In genomic region chr11:95231881-95232605, GRCh38 we compare ENCODE assay signal across 8 cellular contexts. TPM values are rescaled to one million over a fixed set of nuclear protein-coding genes. Genes with fewer than 3 reads are reported as not detected.
A peak's percentile ranks its signal among the peaks of the same experiment; 100 is the strongest.
DNase-seq lines count a peak whose midpoint lies in the region; ATAC-seq and TF ChIP-seq lines count a peak whose summit lies in the region.

No MANE protein-coding gene starts in this region.

- H3K9me2 ChIP-seq in HCT116 (ENCODE audit: insufficient read depth): no peaks in the 10 kb centered on the region

- intact Hi-C loops in HCT116 (cut with micrococcal nuclease): loop anchor here (1.0 kb wide), 1 partner anchor 22 kb away; no protein-coding TSS in a partner anchor

- peaks cover 9% of the 10 kb centered on the region; the same call in 1 of the 2 replicates for H3K27me3 ChIP-seq in HCT116 (ENCODE audit: insufficient read depth, low read length)
- H3K27me3 ChIP-seq in endodermal cell (ENCODE audit: control insufficient read depth, insufficient read depth, low read length, poor library complexity, severe bottlenecking): peaks cover 20% of the 10 kb centered on the region

- H3K27me3 Mint-ChIP-seq in endodermal cell (ENCODE audit: insufficient read depth): peaks cover 15% of the 10 kb centered on the region

- no peak for TF ChIP-seq RAD21 in HCT116 (IDR thresholded peaks at IDR 0.05; ENCODE audit: low read depth)

- no peaks in the 10 kb centered on the region for H3K9me3 Mint-ChIP-seq in endodermal cell

- ATAC-seq in HCT116: no peak

- no peak overlapping the region for H3K27ac ChIP-seq in HCT116 (ENCODE audit: low read depth, low read length)
- peak overlapping the region; percentile 84 for H3K27ac ChIP-seq in endodermal cell (ENCODE audit: low read depth, low read length)

- no peaks in the 10 kb centered on the region for H3K36me3 Mint-ChIP-seq in endodermal cell (ENCODE audit: low read depth)

- TF ChIP-seq POLR2A in HCT116 (IDR thresholded peaks at IDR 0.05; ENCODE audit: borderline replicate concordance, extremely low read depth, insufficient read depth, insufficient read length): no peak

- TF ChIP-seq CTCF in HCT116 (IDR thresholded peaks at IDR 0.05 in 2 of 3, conservative IDR thresholded peaks at IDR 0.05 in 1 of 3; ENCODE audit: borderline replicate concordance in 1 of 3, insufficient read depth in 1 of 3, low read depth in 2 of 3, low read length in 2 of 3) (no peak), endodermal cell (conservative IDR thresholded peaks at IDR 0.05) (no peak)

- H3K4me3 ChIP-seq in HCT116 (replicated peaks in 1 of 2; ENCODE audit: low read depth in 1 of 2, low read length in 2 of 2) (peak overlapping the region; percentile 8 to 51), endodermal cell (ENCODE audit: low read length) (peak overlapping the region; percentile 76)

- peaks cover 22% of the 10 kb centered on the region for H3K4me1 Mint-ChIP-seq in endodermal cell

- H3K4me1 ChIP-seq in HCT116 (ENCODE audit: control insufficient read depth in 1 of 2, insufficient read depth in 2 of 2, low read length in 2 of 2) (peaks cover 4 to 18% of the 10 kb centered on the region in 2 experiments; a peak in 2 of 4 replicates), endodermal cell (ENCODE audit: control insufficient read depth, insufficient read depth, low read length) (peaks cover 2% of the 10 kb centered on the region)

- WGBS in endodermal cell (ENCODE audit: insufficient coverage in 1 of 2, insufficient read length in 1 of 2), 2 experiments: 11 to 32% methylated on average over 14 to 34 of the region's 35 CpGs

- H2AFZ ChIP-seq in HCT116 (ENCODE audit: low read depth, low read length, poor library complexity, severe bottlenecking): peak overlapping the region; percentile 91

- H3K4me2 ChIP-seq in HCT116 (ENCODE audit: low read length): peak overlapping the region; percentile 80

- RAD21 ChIA-PET in HCT116 (lab: Charles Lee; ENCODE audit: low non-redundant PET in 1 of 2, low total read pairs in 2 of 2, uncharacterized antibody in 2 of 2, unreplicated experiment in 2 of 2): interaction anchor here in 1 of 2 experiments (0.9 kb wide), 1 partner anchor 78 kb away, joined by 3 read pairs; no protein-coding TSS in a partner anchor

- H3K79me2 ChIP-seq in HCT116 (ENCODE audit: insufficient read depth, low read length): no peaks in the 10 kb centered on the region

- H3K9me3 ChIP-seq in HCT116 (ENCODE audit: control insufficient read depth in 1 of 2, insufficient read depth in 1 of 2, low read depth in 1 of 2, low read length in 2 of 2) (no peaks in the 10 kb centered on the region), endodermal cell (ENCODE audit: control insufficient read depth, low read length) (no peaks in the 10 kb centered on the region)

- POLR2A ChIA-PET in HCT116 (lab: Charles Lee): interaction anchor here (0.8 to 1.0 kb wide), 4 partner anchors 11 to 82 kb away, joined by 3 read pairs; no protein-coding TSS in a partner anchor

- no peak overlapping the region for H3K9ac ChIP-seq in HCT116 (ENCODE audit: low read length)
- peak overlapping the region; percentile 26 for H3K9ac ChIP-seq in endodermal cell (ENCODE audit: extremely low read depth, low read length, poor library complexity, severe bottlenecking)

- H3K27ac Mint-ChIP-seq in endodermal cell: no peak overlapping the region

- no TSS peak for BruUV-seq in HCT116 (replicated peaks; lab: Mats Ljungman, UMichigan)

- H3K36me3 ChIP-seq in HCT116 (ENCODE audit: control insufficient read depth in 1 of 2, insufficient read depth in 2 of 2, low read length in 2 of 2): no peaks in the 10 kb centered on the region
- no peaks in the 10 kb centered on the region for H3K36me3 ChIP-seq in endodermal cell (ENCODE audit: control insufficient read depth, insufficient read depth, low read length)

- CTCF ChIA-PET in HCT116 (lab: Charles Lee): interaction anchor here (1.2 to 1.3 kb wide), 2 partner anchors 80 to 473 kb away, joined by 3 to 4 read pairs; no protein-coding TSS in a partner anchor

- H4K20me1 ChIP-seq in HCT116 (ENCODE audit: insufficient read depth): no peaks in the 10 kb centered on the region

- DNase-seq in ELF-1 (ENCODE audit: low read depth, low spot score) (peak; percentile 81), HCT116 (ENCODE audit: low read depth, low spot score) (no peak), NCI-H2227 treated with DMSO at 0.1 percent for 48 hours (lab: John Stamatoyannopoulos, UW) (peak; percentile 47), endodermal cell (peak; percentile 88), mesenteric fat pad (ENCODE audit: low spot score) (peak; percentile 91), LoVo (ENCODE audit: low spot score) (no peak)
- DNase-seq in activated CD8-positive, alpha-beta memory T cell treated with anti-CD3 and anti-CD28 coated beads for 48 hours (ENCODE audit: low read depth in 2 of 3, low spot score in 2 of 3): peak in 2 of 3 experiments; percentile 26 to 38
- peak; percentile 38 for DNase-seq in stimulated activated CD8-positive, alpha-beta memory T cell treated with anti-CD3 and anti-CD28 coated beads, Interleukin-15, amount 100 ng/mL, for 24 hours (ENCODE audit: low read depth)

- H3K4me3 Mint-ChIP-seq in endodermal cell: no peak overlapping the region

TF ChIP-seq in HCT116, 20 proteins besides CTCF, POLR2A, EP300 and RAD21:
- TF ChIP-seq SP1 (IDR thresholded peaks at IDR 0.05; ENCODE audit: low read depth) (no peak), ZFX (IDR thresholded peaks at IDR 0.05) (no peak), TCF7L2 (IDR thresholded peaks at IDR 0.05; ENCODE audit: borderline replicate concordance, extremely low read depth, insufficient read depth, insufficient read length) (no peak), CBX3 (IDR thresholded peaks at IDR 0.05; ENCODE audit: low read depth) (no peak), ZNF274 (IDR thresholded peaks at IDR 0.05; ENCODE audit: low read depth, low read length) (no peak), REST (IDR thresholded peaks at IDR 0.05; ENCODE audit: low read depth) (no peak), MAX (IDR thresholded peaks at IDR 0.05) (no peak), ATF3 (IDR thresholded peaks at IDR 0.05) (no peak), ELF1 (IDR thresholded peaks at IDR 0.05; ENCODE audit: borderline replicate concordance, low read depth) (no peak), POLR2AphosphoS5 (IDR thresholded peaks at IDR 0.05; ENCODE audit: low read depth, low read length) (no peak), EZH2phosphoT487 (IDR thresholded peaks at IDR 0.05; ENCODE audit: borderline replicate concordance) (no peak), EGR1 (IDR thresholded peaks at IDR 0.05; ENCODE audit: low read depth) (no peak), FOSL1 (IDR thresholded peaks at IDR 0.05; ENCODE audit: low read depth) (no peak), ZBTB33 (IDR thresholded peaks at IDR 0.05; ENCODE audit: extremely low read depth, insufficient replicate concordance, low read length) (no peak)

RNA-seq across cellular contexts. Expression of gene SESN3, which starts 1.0 kb away (rescaled TPM):
- total RNA-seq in HCT116 (2021; ENCODE audit: unreplicated experiment): 4.2 TPM
- 0.45 and 1.2 TPM in 2 replicates for polyA plus RNA-seq in HCT116 (2012)
- 10 to 100 TPM; 33.6 to 43.1 TPM for total RNA-seq in endodermal cell
- polyA plus RNA-seq in endodermal cell (2013, experiment 1 of 2): 34.9 TPM
- polyA plus RNA-seq in endodermal cell (2013, experiment 2 of 2): 36.3 TPM
- total RNA-seq in mesenteric fat pad: 19.5 TPM

Comparison
In these comparisons a context has a peak if more than half of its experiments do, and no peak if none do; other contexts are left out.
1. DNase-seq: peak in ELF-1 (single experiment), NCI-H2227 treated with DMSO at 0.1 percent for 48 hours (single experiment), activated CD8-positive, alpha-beta memory T cell treated with anti-CD3 and anti-CD28 coated beads for 48 hours (2 of 3), endodermal cell (single experiment), mesenteric fat pad (single experiment) and stimulated activated CD8-positive, alpha-beta memory T cell treated with anti-CD3 and anti-CD28 coated beads, Interleukin-15, amount 100 ng/mL, for 24 hours (single experiment); none in HCT116 (single experiment) and LoVo (single experiment).